In the genomic region with DNA sequence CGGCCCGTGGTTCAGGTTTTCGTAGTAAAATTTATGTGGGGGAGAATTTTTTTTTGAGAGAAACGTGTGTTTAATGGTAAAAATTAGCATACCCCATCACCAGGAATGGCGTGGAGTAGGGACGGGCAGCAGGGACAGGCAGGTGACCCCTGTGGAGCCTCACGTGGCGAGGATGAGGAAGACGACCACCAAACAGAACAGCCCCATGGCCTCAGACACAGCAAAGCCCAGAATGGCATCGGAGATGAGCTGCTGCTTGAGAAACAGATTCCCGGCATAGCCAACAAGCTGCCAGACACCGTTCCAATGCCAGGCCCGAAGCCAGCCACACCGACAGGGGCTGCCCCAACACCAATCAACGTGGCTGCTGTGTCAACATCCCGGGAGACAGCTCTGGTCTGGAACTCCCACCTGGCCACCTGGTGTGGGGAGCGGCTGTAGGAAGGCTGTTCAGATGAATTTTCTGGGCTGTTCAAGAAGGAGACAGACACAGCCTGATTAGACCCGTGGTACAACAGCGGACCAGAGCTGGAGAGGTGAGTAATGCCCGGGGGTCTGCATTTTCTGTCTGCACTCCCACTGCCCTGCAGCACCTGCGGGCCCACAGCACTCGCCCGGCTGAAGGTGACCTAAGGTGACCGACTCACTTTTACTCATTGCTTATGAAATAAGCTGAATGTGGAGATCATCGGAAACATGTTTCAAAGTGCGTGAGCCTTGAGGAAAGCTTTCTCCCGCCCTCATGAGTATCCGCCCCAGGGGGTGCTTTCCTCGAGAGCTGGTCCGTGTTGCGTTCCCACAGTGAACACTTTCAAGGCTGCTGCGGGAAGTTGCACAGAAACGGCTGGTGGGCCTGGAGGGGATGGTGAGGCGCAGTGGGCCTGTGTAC, we compare ENCODE assay signal across 8 cellular contexts. TPM values are rescaled to one million over a fixed set of nuclear protein-coding genes. Genes with fewer than 3 reads are reported as not detected.
"Had no signal": no experiment of that assay in that cellular context is flagged by ENCODE, and none has a peak within 500 bp of the region (broad histone marks: within the 10 kb centered on the region; RNA-seq: fewer than 3 reads in every experiment).

No MANE protein-coding gene starts in this region.

- H3K27me3 ChIP-seq: ascending aorta, pancreas had no signal

- H3K36me3 ChIP-seq: ascending aorta, breast epithelium, pancreas, thoracic aorta, WERI-Rb-1 had no signal

- H3K4me1 ChIP-seq: ascending aorta, breast epithelium, pancreas had no signal

- DNase-seq: cerebellar nuclear complex had no signal

- H3K9me3 ChIP-seq: ascending aorta, breast epithelium, pancreas, thoracic aorta had no signal

- H3K4me3 ChIP-seq: ascending aorta, lung, pancreas, thoracic aorta had no signal

RNA-seq across cellular contexts. Expression of a gene that starts 50.2 kb away (rescaled TPM):
- total RNA-seq: frontal cortex had no signal
